Comparison of ENCODE assay signal across 1 cellular context in genomic region chr2:53813151-53813550, GRCh38.
TF ChIP-seq lines count a peak whose summit lies in the region.

No MANE protein-coding gene starts in this region.

TF ChIP-seq in GM23338, 12 proteins besides CTCF, POLR2A, EP300 and RAD21 (continued from another document):
- no peak for TF ChIP-seq REST (IDR thresholded peaks at IDR 0.05; ENCODE audit: unreplicated experiment)
